ENCODE assay signal across 1 cellular context in the genomic region with DNA sequence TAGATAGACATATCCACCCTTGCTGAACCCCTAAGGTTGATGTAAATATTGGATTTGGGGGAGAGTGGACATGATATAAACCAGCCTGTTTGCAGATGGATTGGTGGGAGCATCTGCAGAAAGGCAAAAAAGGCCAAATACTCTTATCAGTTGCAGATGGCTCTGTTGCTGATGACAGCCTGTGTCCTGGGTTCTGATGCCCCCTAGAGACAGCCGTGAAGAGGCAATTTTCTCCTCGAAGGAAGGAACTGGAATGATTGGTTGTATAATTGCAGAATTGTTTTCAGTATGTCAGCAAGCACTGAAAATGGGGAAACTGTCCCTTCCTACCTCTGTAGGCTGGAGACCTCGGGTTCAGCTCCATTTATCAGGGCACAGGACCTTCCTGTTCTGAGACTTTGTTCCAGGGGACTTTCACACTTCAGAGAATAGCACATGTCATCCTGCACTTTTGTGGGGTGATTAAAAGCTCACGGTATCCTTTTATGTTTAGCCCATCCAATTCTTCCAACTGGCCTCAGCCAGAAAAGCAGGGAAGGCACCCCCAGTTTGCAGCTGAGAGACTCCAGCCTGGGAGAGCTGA.
TF ChIP-seq lines count a peak whose summit lies in the region.

No MANE protein-coding gene starts in this region.

TF ChIP-seq in K562, 482 proteins besides CTCF, POLR2A, EP300 and RAD21 (continued from another document and continues in another):
- TF ChIP-seq, protein P1, sequence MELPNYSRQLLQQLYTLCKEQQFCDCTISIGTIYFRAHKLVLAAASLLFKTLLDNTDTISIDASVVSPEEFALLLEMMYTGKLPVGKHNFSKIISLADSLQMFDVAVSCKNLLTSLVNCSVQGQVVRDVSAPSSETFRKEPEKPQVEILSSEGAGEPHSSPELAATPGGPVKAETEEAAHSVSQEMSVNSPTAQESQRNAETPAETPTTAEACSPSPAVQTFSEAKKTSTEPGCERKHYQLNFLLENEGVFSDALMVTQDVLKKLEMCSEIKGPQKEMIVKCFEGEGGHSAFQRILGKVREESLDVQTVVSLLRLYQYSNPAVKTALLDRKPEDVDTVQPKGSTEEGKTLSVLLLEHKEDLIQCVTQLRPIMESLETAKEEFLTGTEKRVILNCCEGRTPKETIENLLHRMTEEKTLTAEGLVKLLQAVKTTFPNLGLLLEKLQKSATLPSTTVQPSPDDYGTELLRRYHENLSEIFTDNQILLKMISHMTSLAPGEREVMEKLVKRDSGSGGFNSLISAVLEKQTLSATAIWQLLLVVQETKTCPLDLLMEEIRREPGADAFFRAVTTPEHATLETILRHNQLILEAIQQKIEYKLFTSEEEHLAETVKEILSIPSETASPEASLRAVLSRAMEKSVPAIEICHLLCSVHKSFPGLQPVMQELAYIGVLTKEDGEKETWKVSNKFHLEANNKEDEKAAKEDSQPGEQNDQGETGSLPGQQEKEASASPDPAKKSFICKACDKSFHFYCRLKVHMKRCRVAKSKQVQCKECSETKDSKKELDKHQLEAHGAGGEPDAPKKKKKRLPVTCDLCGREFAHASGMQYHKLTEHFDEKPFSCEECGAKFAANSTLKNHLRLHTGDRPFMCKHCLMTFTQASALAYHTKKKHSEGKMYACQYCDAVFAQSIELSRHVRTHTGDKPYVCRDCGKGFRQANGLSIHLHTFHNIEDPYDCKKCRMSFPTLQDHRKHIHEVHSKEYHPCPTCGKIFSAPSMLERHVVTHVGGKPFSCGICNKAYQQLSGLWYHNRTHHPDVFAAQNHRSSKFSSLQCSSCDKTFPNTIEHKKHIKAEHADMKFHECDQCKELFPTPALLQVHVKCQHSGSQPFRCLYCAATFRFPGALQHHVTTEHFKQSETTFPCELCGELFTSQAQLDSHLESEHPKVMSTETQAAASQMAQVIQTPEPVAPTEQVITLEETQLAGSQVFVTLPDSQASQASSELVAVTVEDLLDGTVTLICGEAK (IDR thresholded peaks at IDR 0.05): no peak
- TF ChIP-seq, protein P1 (CRISPR knock-in tag; IDR thresholded peaks at IDR 0.05): no peak
- TF ChIP-seq ZNF143 (CRISPR knock-in tag; IDR thresholded peaks at IDR 0.05) (no peak), PHTF2 (CRISPR knock-in tag; IDR thresholded peaks at IDR 0.05) (no peak), SAFB2 (IDR thresholded peaks at IDR 0.05; ENCODE audit: borderline replicate concordance, low read depth, low read length, severe bottlenecking) (no peak), CBFA2T3 (IDR thresholded peaks at IDR 0.05) (peak; percentile 42), MECOM (CRISPR knock-in tag; IDR thresholded peaks at IDR 0.05) (peak; percentile 53; the same call in 1 of the 2 replicates), MCM7 (IDR thresholded peaks at IDR 0.05) (no peak), CCNT2 (IDR thresholded peaks at IDR 0.05; ENCODE audit: borderline replicate concordance, extremely low read depth, insufficient read length, low read depth, low read length) (no peak), TFAM (CRISPR knock-in tag; conservative IDR thresholded peaks at IDR 0.05) (no peak), CBFA2T2 (conservative IDR thresholded peaks at IDR 0.05) (0 out of 2 replicates have a peak, but pooled peaks have one; percentile 11), MYC (IDR thresholded peaks at IDR 0.05; ENCODE audit: low read depth, low read length) (no peak), MYC (CRISPR knock-in tag; IDR thresholded peaks at IDR 0.05; ENCODE audit: borderline replicate concordance, low read depth) (no peak), PML (IDR thresholded peaks at IDR 0.05; ENCODE audit: low read length) (no peak), GATA2 (CRISPR knock-in tag; IDR thresholded peaks at IDR 0.05) (peak; percentile 44; the same call in 1 of the 2 replicates), TSC22D4 (tag; IDR thresholded peaks at IDR 0.05) (no peak), ILF3 (IDR thresholded peaks at IDR 0.05; ENCODE audit: borderline replicate concordance) (no peak), ZNF23 (CRISPR knock-in tag; IDR thresholded peaks at IDR 0.05) (no peak), BCOR (IDR thresholded peaks at IDR 0.05) (no peak), TEAD1 (CRISPR knock-in tag; IDR thresholded peaks at IDR 0.05) (no peak), ZNF699 (CRISPR knock-in tag; IDR thresholded peaks at IDR 0.05; ENCODE audit: insufficient replicate concordance) (no peak), ZNF253 (CRISPR knock-in tag; conservative IDR thresholded peaks at IDR 0.05) (no peak), BMI1 (IDR thresholded peaks at IDR 0.05; ENCODE audit: low read length) (peak; percentile 50; the same call in 1 of the 2 replicates), FOSL1 (tag; conservative IDR thresholded peaks at IDR 0.05) (no peak), ETV6 (IDR thresholded peaks at IDR 0.05; ENCODE audit: borderline replicate concordance in 1 of 2, low read depth in 2 of 2, low read length in 1 of 2) (no peak), ETV6 (CRISPR knock-in tag; IDR thresholded peaks at IDR 0.05; ENCODE audit: borderline replicate concordance) (no peak), OTX1 (CRISPR knock-in tag; IDR thresholded peaks at IDR 0.05) (no peak), ZC3H8 (IDR thresholded peaks at IDR 0.05) (no peak), LCOR (CRISPR knock-in tag; IDR thresholded peaks at IDR 0.05) (0 out of 2 replicates have a peak, but pooled peaks have one; percentile 26), ELF2 (CRISPR knock-in tag; IDR thresholded peaks at IDR 0.05) (no peak), ADNP (tag; IDR thresholded peaks at IDR 0.05) (no peak)
- TF ChIP-seq, protein P2, sequence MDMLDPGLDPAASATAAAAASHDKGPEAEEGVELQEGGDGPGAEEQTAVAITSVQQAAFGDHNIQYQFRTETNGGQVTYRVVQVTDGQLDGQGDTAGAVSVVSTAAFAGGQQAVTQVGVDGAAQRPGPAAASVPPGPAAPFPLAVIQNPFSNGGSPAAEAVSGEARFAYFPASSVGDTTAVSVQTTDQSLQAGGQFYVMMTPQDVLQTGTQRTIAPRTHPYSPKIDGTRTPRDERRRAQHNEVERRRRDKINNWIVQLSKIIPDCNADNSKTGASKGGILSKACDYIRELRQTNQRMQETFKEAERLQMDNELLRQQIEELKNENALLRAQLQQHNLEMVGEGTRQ (CRISPR knock-in tag; IDR thresholded peaks at IDR 0.05): no peak
- TF ChIP-seq, protein P3, sequence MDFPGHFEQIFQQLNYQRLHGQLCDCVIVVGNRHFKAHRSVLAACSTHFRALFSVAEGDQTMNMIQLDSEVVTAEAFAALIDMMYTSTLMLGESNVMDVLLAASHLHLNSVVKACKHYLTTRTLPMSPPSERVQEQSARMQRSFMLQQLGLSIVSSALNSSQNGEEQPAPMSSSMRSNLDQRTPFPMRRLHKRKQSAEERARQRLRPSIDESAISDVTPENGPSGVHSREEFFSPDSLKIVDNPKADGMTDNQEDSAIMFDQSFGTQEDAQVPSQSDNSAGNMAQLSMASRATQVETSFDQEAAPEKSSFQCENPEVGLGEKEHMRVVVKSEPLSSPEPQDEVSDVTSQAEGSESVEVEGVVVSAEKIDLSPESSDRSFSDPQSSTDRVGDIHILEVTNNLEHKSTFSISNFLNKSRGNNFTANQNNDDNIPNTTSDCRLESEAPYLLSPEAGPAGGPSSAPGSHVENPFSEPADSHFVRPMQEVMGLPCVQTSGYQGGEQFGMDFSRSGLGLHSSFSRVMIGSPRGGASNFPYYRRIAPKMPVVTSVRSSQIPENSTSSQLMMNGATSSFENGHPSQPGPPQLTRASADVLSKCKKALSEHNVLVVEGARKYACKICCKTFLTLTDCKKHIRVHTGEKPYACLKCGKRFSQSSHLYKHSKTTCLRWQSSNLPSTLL (IDR thresholded peaks at IDR 0.05): no peak
- TF ChIP-seq, protein P4, sequence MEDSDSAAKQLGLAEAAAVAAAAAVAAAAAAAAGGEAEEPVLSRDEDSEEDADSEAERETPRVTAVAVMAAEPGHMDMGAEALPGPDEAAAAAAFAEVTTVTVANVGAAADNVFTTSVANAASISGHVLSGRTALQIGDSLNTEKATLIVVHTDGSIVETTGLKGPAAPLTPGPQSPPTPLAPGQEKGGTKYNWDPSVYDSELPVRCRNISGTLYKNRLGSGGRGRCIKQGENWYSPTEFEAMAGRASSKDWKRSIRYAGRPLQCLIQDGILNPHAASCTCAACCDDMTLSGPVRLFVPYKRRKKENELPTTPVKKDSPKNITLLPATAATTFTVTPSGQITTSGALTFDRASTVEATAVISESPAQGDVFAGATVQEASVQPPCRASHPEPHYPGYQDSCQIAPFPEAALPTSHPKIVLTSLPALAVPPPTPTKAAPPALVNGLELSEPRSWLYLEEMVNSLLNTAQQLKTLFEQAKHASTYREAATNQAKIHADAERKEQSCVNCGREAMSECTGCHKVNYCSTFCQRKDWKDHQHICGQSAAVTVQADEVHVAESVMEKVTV (CRISPR knock-in tag; IDR thresholded peaks at IDR 0.05): peak; percentile 56; the same call in 1 of the 2 replicates
- TF ChIP-seq, protein P5, sequence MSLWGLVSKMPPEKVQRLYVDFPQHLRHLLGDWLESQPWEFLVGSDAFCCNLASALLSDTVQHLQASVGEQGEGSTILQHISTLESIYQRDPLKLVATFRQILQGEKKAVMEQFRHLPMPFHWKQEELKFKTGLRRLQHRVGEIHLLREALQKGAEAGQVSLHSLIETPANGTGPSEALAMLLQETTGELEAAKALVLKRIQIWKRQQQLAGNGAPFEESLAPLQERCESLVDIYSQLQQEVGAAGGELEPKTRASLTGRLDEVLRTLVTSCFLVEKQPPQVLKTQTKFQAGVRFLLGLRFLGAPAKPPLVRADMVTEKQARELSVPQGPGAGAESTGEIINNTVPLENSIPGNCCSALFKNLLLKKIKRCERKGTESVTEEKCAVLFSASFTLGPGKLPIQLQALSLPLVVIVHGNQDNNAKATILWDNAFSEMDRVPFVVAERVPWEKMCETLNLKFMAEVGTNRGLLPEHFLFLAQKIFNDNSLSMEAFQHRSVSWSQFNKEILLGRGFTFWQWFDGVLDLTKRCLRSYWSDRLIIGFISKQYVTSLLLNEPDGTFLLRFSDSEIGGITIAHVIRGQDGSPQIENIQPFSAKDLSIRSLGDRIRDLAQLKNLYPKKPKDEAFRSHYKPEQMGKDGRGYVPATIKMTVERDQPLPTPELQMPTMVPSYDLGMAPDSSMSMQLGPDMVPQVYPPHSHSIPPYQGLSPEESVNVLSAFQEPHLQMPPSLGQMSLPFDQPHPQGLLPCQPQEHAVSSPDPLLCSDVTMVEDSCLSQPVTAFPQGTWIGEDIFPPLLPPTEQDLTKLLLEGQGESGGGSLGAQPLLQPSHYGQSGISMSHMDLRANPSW (CRISPR knock-in tag; IDR thresholded peaks at IDR 0.05): no peak
- TF ChIP-seq, protein P6, sequence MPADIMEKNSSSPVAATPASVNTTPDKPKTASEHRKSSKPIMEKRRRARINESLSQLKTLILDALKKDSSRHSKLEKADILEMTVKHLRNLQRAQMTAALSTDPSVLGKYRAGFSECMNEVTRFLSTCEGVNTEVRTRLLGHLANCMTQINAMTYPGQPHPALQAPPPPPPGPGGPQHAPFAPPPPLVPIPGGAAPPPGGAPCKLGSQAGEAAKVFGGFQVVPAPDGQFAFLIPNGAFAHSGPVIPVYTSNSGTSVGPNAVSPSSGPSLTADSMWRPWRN (IDR thresholded peaks at IDR 0.05; ENCODE audit: low read depth): no peak
- TF ChIP-seq, protein P7, sequence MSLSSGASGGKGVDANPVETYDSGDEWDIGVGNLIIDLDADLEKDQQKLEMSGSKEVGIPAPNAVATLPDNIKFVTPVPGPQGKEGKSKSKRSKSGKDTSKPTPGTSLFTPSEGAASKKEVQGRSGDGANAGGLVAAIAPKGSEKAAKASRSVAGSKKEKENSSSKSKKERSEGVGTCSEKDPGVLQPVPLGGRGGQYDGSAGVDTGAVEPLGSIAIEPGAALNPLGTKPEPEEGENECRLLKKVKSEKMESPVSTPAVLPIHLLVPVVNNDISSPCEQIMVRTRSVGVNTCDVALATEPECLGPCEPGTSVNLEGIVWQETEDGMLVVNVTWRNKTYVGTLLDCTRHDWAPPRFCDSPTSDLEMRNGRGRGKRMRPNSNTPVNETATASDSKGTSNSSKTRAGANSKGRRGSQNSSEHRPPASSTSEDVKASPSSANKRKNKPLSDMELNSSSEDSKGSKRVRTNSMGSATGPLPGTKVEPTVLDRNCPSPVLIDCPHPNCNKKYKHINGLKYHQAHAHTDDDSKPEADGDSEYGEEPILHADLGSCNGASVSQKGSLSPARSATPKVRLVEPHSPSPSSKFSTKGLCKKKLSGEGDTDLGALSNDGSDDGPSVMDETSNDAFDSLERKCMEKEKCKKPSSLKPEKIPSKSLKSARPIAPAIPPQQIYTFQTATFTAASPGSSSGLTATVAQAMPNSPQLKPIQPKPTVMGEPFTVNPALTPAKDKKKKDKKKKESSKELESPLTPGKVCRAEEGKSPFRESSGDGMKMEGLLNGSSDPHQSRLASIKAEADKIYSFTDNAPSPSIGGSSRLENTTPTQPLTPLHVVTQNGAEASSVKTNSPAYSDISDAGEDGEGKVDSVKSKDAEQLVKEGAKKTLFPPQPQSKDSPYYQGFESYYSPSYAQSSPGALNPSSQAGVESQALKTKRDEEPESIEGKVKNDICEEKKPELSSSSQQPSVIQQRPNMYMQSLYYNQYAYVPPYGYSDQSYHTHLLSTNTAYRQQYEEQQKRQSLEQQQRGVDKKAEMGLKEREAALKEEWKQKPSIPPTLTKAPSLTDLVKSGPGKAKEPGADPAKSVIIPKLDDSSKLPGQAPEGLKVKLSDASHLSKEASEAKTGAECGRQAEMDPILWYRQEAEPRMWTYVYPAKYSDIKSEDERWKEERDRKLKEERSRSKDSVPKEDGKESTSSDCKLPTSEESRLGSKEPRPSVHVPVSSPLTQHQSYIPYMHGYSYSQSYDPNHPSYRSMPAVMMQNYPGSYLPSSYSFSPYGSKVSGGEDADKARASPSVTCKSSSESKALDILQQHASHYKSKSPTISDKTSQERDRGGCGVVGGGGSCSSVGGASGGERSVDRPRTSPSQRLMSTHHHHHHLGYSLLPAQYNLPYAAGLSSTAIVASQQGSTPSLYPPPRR (CRISPR knock-in tag; IDR thresholded peaks at IDR 0.05; ENCODE audit: borderline replicate concordance): no peak
